In the genomic region with DNA sequence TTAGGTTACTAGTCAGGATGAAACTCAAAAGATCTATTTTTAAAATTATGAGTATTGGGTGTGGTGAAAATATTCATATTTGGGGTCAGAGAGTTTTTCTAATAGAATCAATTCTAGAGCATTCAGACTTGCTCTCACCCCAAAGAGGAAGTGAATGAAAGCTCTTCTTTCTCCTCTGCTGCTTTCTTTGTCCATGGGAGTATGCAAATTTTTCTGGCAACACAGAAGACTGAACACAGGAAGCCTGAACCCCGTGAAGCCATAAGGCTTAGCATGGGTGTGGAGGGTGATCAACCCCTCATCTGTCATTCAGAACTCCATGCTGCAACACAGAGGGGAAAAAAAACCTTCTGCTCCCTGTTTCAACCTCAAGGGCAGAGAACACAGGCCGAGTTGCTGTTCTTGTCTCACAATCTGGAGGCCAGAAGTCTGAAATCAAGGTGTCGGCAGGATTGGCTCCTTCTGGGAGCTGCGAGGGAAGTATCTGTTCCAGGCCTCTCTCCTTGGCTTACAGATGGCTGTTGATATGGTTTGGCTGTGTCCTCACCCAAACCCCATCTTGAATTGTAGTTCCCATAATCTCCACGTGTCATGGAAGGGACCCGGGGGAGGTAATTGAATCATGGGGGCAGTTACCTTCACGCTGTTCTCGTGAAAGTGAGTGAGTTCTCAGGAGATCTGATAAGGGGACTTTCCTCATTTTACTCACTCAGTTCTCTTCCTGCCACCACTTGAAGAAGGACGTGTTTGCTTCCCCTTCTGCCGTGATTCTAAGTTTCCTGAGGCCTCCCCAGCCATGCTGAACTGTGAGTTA, we compare ENCODE assay signal across 9 cellular contexts. TPM values are rescaled to one million over a fixed set of nuclear protein-coding genes. Genes with fewer than 3 reads are reported as not detected.
DNase-seq lines count a peak whose midpoint lies in the region; ATAC-seq, FAIRE-seq and TF ChIP-seq lines count a peak whose summit lies in the region.
"Had no signal": no experiment of that assay in that cellular context is flagged by ENCODE, and none has a peak within 500 bp of the region (broad histone marks: within the 10 kb centered on the region; RNA-seq: fewer than 3 reads in every experiment).

No MANE protein-coding gene starts in this region.

- intact Hi-C loops in left colon (cut with DNase I, micrococcal nuclease) (no loop called here), kidney (cut with DNase I) (no loop called here)

- no peak overlapping the region for H3K27ac ChIP-seq in kidney (ENCODE audit: low read depth in 2 of 2, low read length in 2 of 2)

- TF ChIP-seq CTCF in kidney (IDR thresholded peaks at IDR 0.05; ENCODE audit: borderline replicate concordance, extremely low read depth, insufficient read depth): no peak

- H3K9ac ChIP-seq in kidney (ENCODE audit: low read length in 2 of 2): no peak overlapping the region

- no peaks in the 10 kb centered on the region for H3K36me3 ChIP-seq in kidney (ENCODE audit: control insufficient read depth in 1 of 2, insufficient read depth in 2 of 2, low read length in 2 of 2)

- ATAC-seq in GM18508 (IDR thresholded peaks at IDR 0.05; ENCODE audit: insufficient read depth, unreplicated experiment): peak; percentile 67
- ATAC-seq in HG02642 (IDR thresholded peaks at IDR 0.05; ENCODE audit: poor library complexity, unreplicated experiment): peak; percentile 85
- ATAC-seq in left colon: peak; percentile 49
- ATAC-seq: Panc1 had no signal

- no peaks in the 10 kb centered on the region for H3K4me1 ChIP-seq in kidney (ENCODE audit: control insufficient read depth in 1 of 2, insufficient read depth in 1 of 2, low read depth in 1 of 2, low read length in 2 of 2)

- peak; percentile 81 for DNase-seq in NCI-H146 treated with DMSO at 0.1 percent for 48 hours (lab: John Stamatoyannopoulos, UW; ENCODE audit: unreplicated experiment)
- DNase-seq in activated CD8-positive, alpha-beta memory T cell treated with anti-CD3 and anti-CD28 coated beads, Interleukin-2, amount 50 U/mL, for 1 hour (ENCODE audit: extremely low read depth): peak; percentile 37
- no peak for DNase-seq in left colon
- DNase-seq in stimulated activated CD8-positive, alpha-beta memory T cell treated with anti-CD3 and anti-CD28 coated beads, Interleukin-7, amount 100 ng/mL, for 1 hour (ENCODE audit: low read depth in 2 of 2): peak; percentile 33 to 40
- no peak for DNase-seq in kidney
- no peak for DNase-seq in NK-92 treated with Interleukin-12 subunit alpha and Interleukin-12 subunit beta, amount 100 ng/mL, for 24 hours (lab: John Stamatoyannopoulos, UW)

- H3K9me3 ChIP-seq in kidney (ENCODE audit: control insufficient read depth in 1 of 2, low read length in 2 of 2): no peaks in the 10 kb centered on the region

- no peak overlapping the region for H3K4me3 ChIP-seq in kidney (ENCODE audit: low read length in 2 of 2)

- FAIRE-seq in kidney (lab: Jason Lieb, UNC): no peak

RNA-seq across cellular contexts. Expression of a gene that starts 33.7 kb away (rescaled TPM):
- 10 to 100 TPM; 71.1 to 81.3 TPM for total RNA-seq in left colon
- total RNA-seq in kidney: 104 TPM
- polyA plus RNA-seq in kidney (ENCODE audit: insufficient read depth, low read depth, low replicate concordance): 61.7 TPM

Comparison
In these comparisons a context has a peak if more than half of its experiments do, and no peak if none do; other contexts are left out.
1. DNase-seq: peak in NCI-H146 treated with DMSO at 0.1 percent for 48 hours (single experiment), activated CD8-positive, alpha-beta memory T cell treated with anti-CD3 and anti-CD28 coated beads, Interleukin-2, amount 50 U/mL, for 1 hour (single experiment) and stimulated activated CD8-positive, alpha-beta memory T cell treated with anti-CD3 and anti-CD28 coated beads, Interleukin-7, amount 100 ng/mL, for 1 hour (2 of 2); none in left colon (0 of 2), kidney (single experiment) and NK-92 treated with Interleukin-12 subunit alpha and Interleukin-12 subunit beta, amount 100 ng/mL, for 24 hours (single experiment).
2. Peak in every context shown above with its lines, with median percentiles within 50 percentile points of each other: ATAC-seq.